In the genomic region with DNA sequence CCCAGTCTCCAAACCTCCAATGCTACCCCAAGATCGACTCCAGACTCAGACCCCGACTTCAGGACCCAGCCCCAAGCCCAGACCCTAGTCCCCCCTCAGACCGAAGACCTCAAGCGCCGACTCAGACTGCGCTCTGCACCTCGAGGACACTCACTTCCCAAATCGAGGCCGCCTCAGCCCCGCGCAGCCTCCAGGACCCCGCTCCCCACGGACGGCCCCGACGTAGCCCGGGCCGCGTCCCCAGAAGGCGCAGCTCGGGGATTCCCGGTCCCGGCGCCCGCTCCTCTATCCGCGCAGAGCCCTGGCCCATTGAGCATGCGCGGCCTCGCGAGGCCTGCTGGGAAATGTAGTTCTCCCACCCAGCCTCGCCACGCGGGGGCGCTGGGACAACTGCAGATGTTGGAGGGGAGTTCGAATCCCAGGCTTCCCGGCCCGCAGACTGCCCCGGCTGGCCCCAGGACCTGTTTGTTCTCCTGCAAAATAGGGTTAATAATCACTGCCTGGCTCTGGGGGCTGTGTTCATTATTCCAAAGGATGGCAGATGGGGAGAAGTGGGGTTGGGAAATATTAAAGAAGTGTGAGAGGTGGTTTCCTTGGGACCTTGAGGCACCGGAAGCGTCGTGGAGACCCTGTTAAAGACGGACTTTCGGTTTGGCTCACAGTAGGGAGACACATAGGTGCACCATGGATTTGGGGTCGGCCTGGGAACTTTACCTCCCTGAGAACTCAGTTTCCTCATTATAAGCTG, we compare ENCODE assay signal across 8 cellular contexts. TPM values are rescaled to one million over a fixed set of nuclear protein-coding genes. Genes with fewer than 3 reads are reported as not detected.
DNase-seq lines count a peak whose midpoint lies in the region; ATAC-seq and TF ChIP-seq lines count a peak whose summit lies in the region.

A gene with protein sequence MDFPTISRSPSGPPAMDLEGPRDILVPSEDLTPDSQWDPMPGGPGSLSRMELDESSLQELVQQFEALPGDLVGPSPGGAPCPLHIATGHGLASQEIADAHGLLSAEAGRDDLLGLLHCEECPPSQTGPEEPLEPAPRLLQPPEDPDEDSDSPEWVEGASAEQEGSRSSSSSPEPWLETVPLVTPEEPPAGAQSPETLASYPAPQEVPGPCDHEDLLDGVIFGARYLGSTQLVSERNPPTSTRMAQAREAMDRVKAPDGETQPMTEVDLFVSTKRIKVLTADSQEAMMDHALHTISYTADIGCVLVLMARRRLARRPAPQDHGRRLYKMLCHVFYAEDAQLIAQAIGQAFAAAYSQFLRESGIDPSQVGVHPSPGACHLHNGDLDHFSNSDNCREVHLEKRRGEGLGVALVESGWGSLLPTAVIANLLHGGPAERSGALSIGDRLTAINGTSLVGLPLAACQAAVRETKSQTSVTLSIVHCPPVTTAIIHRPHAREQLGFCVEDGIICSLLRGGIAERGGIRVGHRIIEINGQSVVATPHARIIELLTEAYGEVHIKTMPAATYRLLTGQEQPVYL (minus strand): TSS at position 311 of the 748 bp plus-strand sequence. CDS start 1,428 bp downstream, outside the sequence.

- H3F3A ChIP-seq in MM.1S (ENCODE audit: insufficient read depth, low read length), result peaks cover 9% of the 10 kb centered on the region

- H4K20me1 ChIP-seq in MM.1S (ENCODE audit: insufficient read depth, low read length), result no peaks in the 10 kb centered on the region

- TF ChIP-seq CTCF in MM.1S (IDR thresholded peaks at IDR 0.05; ENCODE audit: low read length) (peak; percentile 92), foreskin keratinocyte (conservative IDR thresholded peaks at IDR 0.05) (peak; percentile 91)

- H3K27ac ChIP-seq in MM.1S (ENCODE audit: low read length) (peak within 1 kb of the TSS; percentile 90), foreskin keratinocyte (peak within 1 kb of the TSS; percentile 94)

- no peaks in the 10 kb centered on the region for H3K27me3 ChIP-seq in MM.1S (replicated peaks; ENCODE audit: insufficient read depth, low read length)
- no peaks in the 10 kb centered on the region for H3K27me3 ChIP-seq in foreskin keratinocyte
- H3K27me3 ChIP-seq in neuron (ENCODE audit: insufficient read depth, low read length), result no peaks in the 10 kb centered on the region

- H3K4me3 ChIP-seq in MM.1S (ENCODE audit: low read length), result peak within 1 kb of the TSS; percentile 86
- H3K4me3 ChIP-seq in neuron (ENCODE audit: low read length), result peak within 1 kb of the TSS; percentile 86

- peak within 1 kb of the TSS; percentile 88 for H3K4me2 ChIP-seq in MM.1S (ENCODE audit: low read depth, low read length)

- peaks cover 7% of the 10 kb centered on the region for H3K4me1 ChIP-seq in MM.1S (ENCODE audit: low read length)
- no peaks in the 10 kb centered on the region for H3K4me1 ChIP-seq in foreskin keratinocyte
- H3K4me1 ChIP-seq in neuron (ENCODE audit: insufficient read depth, low read length), result peaks cover 3% of the 10 kb centered on the region

- peak; percentile 90 for DNase-seq in DMS53 (lab: John Stamatoyannopoulos, UW)
- peak; percentile 51 for DNase-seq in GOT3 (lab: John Stamatoyannopoulos, UW)
- DNase-seq in MM.1S, result peak; percentile 97
- peak; percentile 87 for DNase-seq in SHP77 treated with DMSO at 0.1 percent for 48 hours (lab: John Stamatoyannopoulos, UW)
- peak; percentile 95 for DNase-seq in activated gamma-delta T cell treated with Interleukin-2 at 50 U/mL for 16 hours
- peak; percentile 53 to 76 for DNase-seq in foreskin keratinocyte
- peak; percentile 72 for DNase-seq in stromal cell of bone marrow (ENCODE audit: low read depth)

- peaks cover 38% of the 10 kb centered on the region for H3K79me2 ChIP-seq in MM.1S (ENCODE audit: low read length)

- H3K36me3 ChIP-seq in MM.1S (replicated peaks; ENCODE audit: insufficient read depth, low read length), result no peaks in the 10 kb centered on the region
- peaks cover 15% of the 10 kb centered on the region for H3K36me3 ChIP-seq in neuron (ENCODE audit: insufficient read depth, low read length)

- H3K9me2 ChIP-seq in MM.1S (replicated peaks; ENCODE audit: insufficient read depth, low read length), result no peaks in the 10 kb centered on the region

- H2AFZ ChIP-seq in MM.1S (ENCODE audit: low read length) (peak within 1 kb of the TSS; percentile 93), neuron (ENCODE audit: low read depth, low read length) (peak within 1 kb of the TSS; percentile 81)

- peak; percentile 53 for ATAC-seq in foreskin keratinocyte

- no peaks in the 10 kb centered on the region for H3K9me3 ChIP-seq in MM.1S (replicated peaks; ENCODE audit: insufficient read depth, low read length)
- H3K9me3 ChIP-seq in neuron (ENCODE audit: low read length), result no peaks in the 10 kb centered on the region

- peak within 1 kb of the TSS; percentile 95 for H3K9ac ChIP-seq in MM.1S (ENCODE audit: low read length)

RNA-seq across cellular contexts. Expression of the gene that starts here (rescaled TPM):
- total RNA-seq in foreskin keratinocyte, result 14.0 and 16.5 TPM in 2 replicates
- 16.2 and 16.6 TPM in 2 replicates for polyA plus RNA-seq in foreskin keratinocyte

Comparison
In these comparisons a context has a peak if more than half of its experiments do, and no peak if none do; other contexts are left out.
1. Peak in every context shown above with its lines: DNase-seq, ATAC-seq, H3K4me3 ChIP-seq and H3K27ac ChIP-seq.